ENCODE assay signal across 14 cellular contexts in the genomic region with DNA sequence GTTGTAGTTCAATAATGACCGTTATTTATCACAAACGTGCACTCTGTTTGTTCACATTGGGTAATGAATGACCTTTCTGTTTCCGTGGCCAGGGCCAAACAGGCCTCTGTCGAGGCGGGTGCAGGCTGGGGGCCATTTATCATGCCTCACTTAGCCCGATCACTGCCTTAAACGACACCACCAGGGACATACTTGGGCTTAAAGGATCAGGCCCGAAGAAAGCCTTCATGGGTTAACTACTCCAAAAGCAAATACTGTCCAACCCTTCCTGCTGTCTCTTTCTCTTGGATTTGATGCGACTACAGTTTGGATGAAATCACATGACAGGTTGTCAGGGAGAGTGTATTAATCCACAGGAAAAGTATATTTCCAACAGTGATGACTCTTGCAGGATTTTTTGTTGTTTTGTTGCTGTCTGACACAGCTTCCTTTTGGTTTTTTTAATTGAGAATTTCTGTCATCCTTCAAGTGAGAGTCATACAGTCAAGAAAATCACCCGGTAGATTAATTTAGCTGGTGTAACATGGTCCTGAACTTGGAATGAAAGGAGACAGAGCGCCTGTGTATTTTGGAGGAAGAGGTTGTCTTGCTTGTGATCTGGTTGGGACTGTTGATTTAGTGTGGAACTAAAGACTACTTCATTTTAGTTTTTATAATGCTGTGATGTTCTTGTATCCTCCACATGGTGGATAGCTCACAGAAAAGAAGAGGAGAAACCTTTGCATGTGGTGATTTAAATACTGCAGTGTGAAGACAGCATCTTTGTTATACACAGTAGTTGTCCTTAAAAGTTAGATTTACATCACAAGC.
DNase-seq lines count a peak whose midpoint lies in the region; ATAC-seq and TF ChIP-seq lines count a peak whose summit lies in the region.
"Had no signal": no experiment of that assay in that cellular context is flagged by ENCODE, and none has a peak within 500 bp of the region (broad histone marks: within the 10 kb centered on the region; RNA-seq: fewer than 3 reads in every experiment).

No MANE protein-coding gene starts in this region.

- H3K4me1 ChIP-seq in ascending aorta, result peaks cover 15 to 35% of the 10 kb centered on the region in 2 donors
- peaks cover 19% of the 10 kb centered on the region; the same call in 1 of the 2 replicates for H3K4me1 ChIP-seq in iPS-20b (ENCODE audit: insufficient read depth, low read length)
- H3K4me1 ChIP-seq: A549 had no signal

- H3K27ac ChIP-seq in AG04450 (ENCODE audit: low read depth, low read length), result no peak overlapping the region
- H3K27ac ChIP-seq in ascending aorta, result peak overlapping the region; percentile 83 to 93
- H3K27ac ChIP-seq in iPS-20b (ENCODE audit: low read length), result no peak overlapping the region
- H3K27ac ChIP-seq: A549 had no signal

- H3K9me3 ChIP-seq in AG04450 (ENCODE audit: control insufficient read depth, insufficient read depth, low read length) (no peaks in the 10 kb centered on the region), ascending aorta (no peaks in the 10 kb centered on the region), iPS-20b (ENCODE audit: insufficient read depth, low read depth, low read length) (no peaks in the 10 kb centered on the region)
- H3K9me3 ChIP-seq: A549 had no signal

- H3K27me3 ChIP-seq in AG04450 (ENCODE audit: control insufficient read depth, insufficient read depth, low read length), result no peaks in the 10 kb centered on the region
- no peaks in the 10 kb centered on the region for H3K27me3 ChIP-seq in ascending aorta
- H3K27me3 ChIP-seq in iPS-20b (ENCODE audit: insufficient read depth, low read length), result no peaks in the 10 kb centered on the region

- TF ChIP-seq CTCF in AG04450 (IDR thresholded peaks at IDR 0.05; ENCODE audit: low read depth, low read length), result 0 out of 2 replicates have a peak, but pooled peaks have one; percentile 2
- TF ChIP-seq CTCF in ascending aorta (IDR thresholded peaks at IDR 0.05), result peak in 2 of 3 experiments; percentile 8 to 12
- no peak for TF ChIP-seq CTCF in type B pancreatic cell (conservative IDR thresholded peaks at IDR 0.05)

- H3K9me3 Mint-ChIP-seq in type B pancreatic cell, result no peaks in the 10 kb centered on the region
- H3K9me3 Mint-ChIP-seq: activated naive CD8-positive, alpha-beta T cell treated with anti-CD3 and anti-CD28 coated beads, Interleukin-2, amount 10 ng/mL, durations not matched to agents 7 days and 5 days had no signal

- no peaks in the 10 kb centered on the region for H3K36me3 Mint-ChIP-seq in type B pancreatic cell
- H3K36me3 Mint-ChIP-seq: activated naive CD8-positive, alpha-beta T cell treated with anti-CD3 and anti-CD28 coated beads, Interleukin-2, amount 10 ng/mL, durations not matched to agents 7 days and 5 days had no signal

- peaks cover 31% of the 10 kb centered on the region for H3K4me1 Mint-ChIP-seq in type B pancreatic cell (ENCODE audit: unreplicated experiment)
- H3K4me1 Mint-ChIP-seq: activated naive CD8-positive, alpha-beta T cell treated with anti-CD3 and anti-CD28 coated beads, Interleukin-2, amount 10 ng/mL, durations not matched to agents 7 days and 5 days had no signal

- no peak for DNase-seq in AG04450 (ENCODE audit: low read depth, low spot score)
- DNase-seq in ascending aorta (ENCODE audit: low spot score in 2 of 2), result no peak
- DNase-seq in sciatic nerve (ENCODE audit: low spot score), result no peak
- DNase-seq in activated effector memory CD4-positive, alpha-beta T cell treated with anti-CD3 and anti-CD28 coated beads, Interleukin-2, amount 50 U/mL, for 16 hours, result no peak
- DNase-seq in type B pancreatic cell (ENCODE audit: extremely low spot score, unreplicated experiment), result no peak
- no peak for DNase-seq in NCI-H524 treated with DMSO at 0.1 percent for 48 hours (lab: John Stamatoyannopoulos, UW)
- no peak for DNase-seq in NCI-H510A treated with DMSO at 0.1 percent for 48 hours (lab: John Stamatoyannopoulos, UW)
- DNase-seq: activated naive CD8-positive, alpha-beta T cell treated with anti-CD3 and anti-CD28 coated beads, Interleukin-2, amount 10 ng/mL, durations not matched to agents 7 days and 5 days; COR-L47; MV-4-11; NCI-H226 had no signal

- H3K36me3 ChIP-seq in ascending aorta, result no peaks in the 10 kb centered on the region
- no peaks in the 10 kb centered on the region for H3K36me3 ChIP-seq in iPS-20b (ENCODE audit: insufficient read depth, low read depth, low read length)

- H3K4me3 ChIP-seq in AG04450 (ENCODE audit: low read depth, low read length) (no peak overlapping the region), ascending aorta (no peak overlapping the region), iPS-20b (ENCODE audit: low read length) (no peak overlapping the region; the same call in 1 of the 2 replicates)
- H3K4me3 ChIP-seq: A549 had no signal

- no peak overlapping the region for H3K4me3 Mint-ChIP-seq in type B pancreatic cell
- H3K4me3 Mint-ChIP-seq: activated naive CD8-positive, alpha-beta T cell treated with anti-CD3 and anti-CD28 coated beads, Interleukin-2, amount 10 ng/mL, durations not matched to agents 7 days and 5 days; stimulated activated naive CD8-positive, alpha-beta T cell treated with anti-CD3 and anti-CD28 coated beads, Interleukin-15, Interleukin-2, amounts not matched to agents 100 ng/mL and 50 ng/mL, for 24 hours had no signal

- POLR2A ChIA-PET in AG04450 (lab: Yijun Ruan, JAX), result no interaction called here

- H3K9ac ChIP-seq in iPS-20b (ENCODE audit: low read depth, low read length), result peak overlapping the region; percentile 10; the same call in 1 of the 2 replicates

- no peaks in the 10 kb centered on the region for H3K27me3 Mint-ChIP-seq in type B pancreatic cell
- H3K27me3 Mint-ChIP-seq: stimulated activated naive CD8-positive, alpha-beta T cell treated with anti-CD3 and anti-CD28 coated beads, Interleukin-15, Interleukin-2, amounts not matched to agents 100 ng/mL and 50 ng/mL, for 24 hours had no signal

- no peak overlapping the region for H3K27ac Mint-ChIP-seq in type B pancreatic cell
- H3K27ac Mint-ChIP-seq: activated naive CD8-positive, alpha-beta T cell treated with anti-CD3 and anti-CD28 coated beads, Interleukin-2, amount 10 ng/mL, durations not matched to agents 7 days and 5 days; stimulated activated naive CD8-positive, alpha-beta T cell treated with anti-CD3 and anti-CD28 coated beads, Interleukin-15, Interleukin-2, amounts not matched to agents 100 ng/mL and 50 ng/mL, for 24 hours had no signal

- intact Hi-C loops in ascending aorta (cut with DNase I), result no loop called here
- intact Hi-C loops in sciatic nerve (cut with DNase I), result no loop called here

- peak; percentile 59 for ATAC-seq in sciatic nerve
- ATAC-seq: A549 had no signal

- CTCF ChIA-PET in AG04450 (lab: Charles Lee), result interaction anchor here (0.6 to 2.2 kb wide), 2 partner anchors 336 to 359 kb away, joined by 6 to 7 read pairs; no protein-coding TSS in a partner anchor

Comparison
In these comparisons a context has a peak if more than half of its experiments do, and no peak if none do; other contexts are left out.
1. H3K27ac ChIP-seq: peak in ascending aorta (2 of 2); none in AG04450 (single experiment) and iPS-20b (single experiment).